24 cellular contexts compared by ENCODE assay signal in genomic region chr2:171132086-171132485, GRCh38.
"Had no signal": no experiment of that assay in that cellular context is flagged by ENCODE, and none has a peak within 500 bp of the region (broad histone marks: within the 10 kb centered on the region; RNA-seq: fewer than 3 reads in every experiment).

No MANE protein-coding gene starts in this region.

- H3K27ac Mint-ChIP-seq: stimulated activated naive CD8-positive, alpha-beta T cell treated with anti-CD3 and anti-CD28 coated beads, Interleukin-15, amount 100 ng/mL, for 72 hours; type B pancreatic cell had no signal

- H3K4me3 Mint-ChIP-seq: nephron; stimulated activated naive CD8-positive, alpha-beta T cell treated with anti-CD3 and anti-CD28 coated beads, Interleukin-15, amount 100 ng/mL, for 72 hours; type B pancreatic cell had no signal

- H3K4me2 ChIP-seq: hepatocyte had no signal

- DNase-seq: dorsolateral prefrontal cortex; effector CD4-positive, alpha-beta T cell; foreskin keratinocyte; heart left ventricle; kidney; mesenchymal stem cell; midbrain; naive thymus-derived CD4-positive, alpha-beta T cell; nucleus accumbens; posterior cingulate gyrus; psoas muscle; right cardiac atrium; sigmoid colon; stimulated activated CD4-positive, alpha-beta T cell treated with anti-CD3 and anti-CD28 coated beads, Interleukin-4, amount 100 ng/mL, for 4 hours; stimulated activated naive CD4-positive, alpha-beta T cell; stimulated activated naive CD8-positive, alpha-beta T cell treated with anti-CD3 and anti-CD28 coated beads, Interleukin-15, amount 100 ng/mL, for 72 hours; thyroid gland had no signal

- H3K27ac ChIP-seq: dorsolateral prefrontal cortex, esophagus muscularis mucosa, foreskin keratinocyte, gastroesophageal sphincter, heart left ventricle, hepatocyte, psoas muscle, sigmoid colon, suprapubic skin, thyroid gland had no signal

- H3K4me1 ChIP-seq: foreskin keratinocyte, suprapubic skin had no signal

- H3K27me3 Mint-ChIP-seq: naive thymus-derived CD4-positive, alpha-beta T cell; stimulated activated naive CD8-positive, alpha-beta T cell treated with anti-CD3 and anti-CD28 coated beads, Interleukin-15, amount 100 ng/mL, for 72 hours; type B pancreatic cell had no signal

- H2AFZ ChIP-seq: hepatocyte had no signal

- H3K9me3 Mint-ChIP-seq: naive thymus-derived CD4-positive, alpha-beta T cell; nephron; stimulated activated naive CD8-positive, alpha-beta T cell treated with anti-CD3 and anti-CD28 coated beads, Interleukin-15, amount 100 ng/mL, for 72 hours; type B pancreatic cell had no signal

- H3K27me3 ChIP-seq: dorsolateral prefrontal cortex, esophagus muscularis mucosa, foreskin keratinocyte, gastroesophageal sphincter, heart left ventricle, hepatocyte, sigmoid colon, suprapubic skin, thyroid gland had no signal

- H3K4me3 ChIP-seq: dorsolateral prefrontal cortex, esophagus muscularis mucosa, gastroesophageal sphincter, heart left ventricle, hepatocyte, lung, psoas muscle, sigmoid colon, suprapubic skin, thyroid gland had no signal

- H3K9me3 ChIP-seq: esophagus muscularis mucosa, gastroesophageal sphincter, heart left ventricle, psoas muscle, sigmoid colon, suprapubic skin, thyroid gland had no signal

- H3K36me3 ChIP-seq: esophagus muscularis mucosa, gastroesophageal sphincter, heart left ventricle, sigmoid colon, suprapubic skin, thyroid gland had no signal
